In the genomic region with DNA sequence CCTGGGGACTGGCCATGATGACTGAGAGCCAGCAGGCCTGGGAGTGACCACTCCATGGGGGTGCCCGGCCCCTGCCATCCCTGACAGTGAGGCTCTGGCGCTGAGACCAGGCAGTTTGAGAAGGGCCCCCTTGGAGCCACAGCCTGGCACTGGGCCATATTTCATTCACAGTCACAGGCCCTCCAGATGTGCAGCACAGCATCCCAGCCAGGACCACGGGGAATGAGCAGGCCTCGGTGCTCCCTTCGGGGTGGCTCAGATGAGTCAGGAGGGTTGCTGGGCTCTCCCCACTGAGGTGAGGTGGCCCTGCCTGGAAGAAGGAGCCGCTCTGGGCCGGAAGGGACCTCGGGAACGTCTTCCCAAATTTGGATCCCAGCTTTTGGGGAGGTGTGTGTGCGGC, we compare ENCODE assay signal across 16 cellular contexts. TPM values are rescaled to one million over a fixed set of nuclear protein-coding genes. Genes with fewer than 3 reads are reported as not detected.
A peak's percentile ranks its signal among the peaks of the same experiment; 100 is the strongest.
DNase-seq lines count a peak whose midpoint lies in the region; ATAC-seq and TF ChIP-seq lines count a peak whose summit lies in the region.
"Had no signal": no experiment of that assay in that cellular context is flagged by ENCODE, and none has a peak within 500 bp of the region (broad histone marks: within the 10 kb centered on the region; RNA-seq: fewer than 3 reads in every experiment).

No MANE protein-coding gene starts in this region.

- peaks cover 30% of the 10 kb centered on the region for H3K4me1 Mint-ChIP-seq in activated CD4-positive, alpha-beta T cell treated with anti-CD3 and anti-CD28 coated beads, Interleukin-2, amount 10 ng/mL, durations not matched to agents 24 days and 14 days
- peaks cover 12 to 36% (median 19%) of the 10 kb centered on the region in 3 donors for H3K4me1 Mint-ChIP-seq in CD8-positive, alpha-beta memory T cell
- H3K4me1 Mint-ChIP-seq in activated T-cell treated with anti-CD3 and anti-CD28 coated beads, Interleukin-2, amount 50 U/mL, for 72 hours (ENCODE audit: low read depth): peaks cover 36% of the 10 kb centered on the region

- no peak overlapping the region for H3K4me2 ChIP-seq in PC-3 (ENCODE audit: low read length)

- H3K27me3 ChIP-seq in CD8-positive, alpha-beta memory T cell (ENCODE audit: insufficient read depth, low read length, poor library complexity, severe bottlenecking): no peaks in the 10 kb centered on the region
- H3K27me3 ChIP-seq in PC-3 (ENCODE audit: low read length) (no peaks in the 10 kb centered on the region), right lobe of liver (no peaks in the 10 kb centered on the region)

- H3F3A ChIP-seq in PC-3 (ENCODE audit: low read length, unreplicated experiment): no peaks in the 10 kb centered on the region

- peaks cover 25% of the 10 kb centered on the region for H3K4me1 ChIP-seq in CD8-positive, alpha-beta memory T cell (ENCODE audit: insufficient read depth, low read length)
- H3K4me1 ChIP-seq in PC-3 (ENCODE audit: insufficient read depth, low read length): no peaks in the 10 kb centered on the region
- peaks cover 0 to 5% (median 0%) of the 10 kb centered on the region in 4 donors for H3K4me1 ChIP-seq in right lobe of liver
- H3K4me1 ChIP-seq: prostate gland had no signal

- DNase-seq in activated CD4-positive, alpha-beta T cell treated with anti-CD3 and anti-CD28 coated beads, Interleukin-2, amount 10 ng/mL, durations not matched to agents 24 days and 14 days: no peak
- DNase-seq in activated CD4-positive, alpha-beta T cell treated with anti-CD3 and anti-CD28 coated beads for 1 hour: no peak
- no peak for DNase-seq in CD8-positive, alpha-beta memory T cell
- peak in 1 of 2 donors; percentile 18 for DNase-seq in activated T-cell treated with anti-CD3 and anti-CD28 coated beads, Interleukin-2, amount 50 U/mL, for 72 hours
- peak; percentile 29 for DNase-seq in stimulated activated CD8-positive, alpha-beta memory T cell treated with anti-CD3 and anti-CD28 coated beads, Interleukin-4, amount 100 ng/mL, for 48 hours
- DNase-seq in PC-3 (no peak), right lobe of liver (no peak), D341Med (ENCODE audit: low spot score) (no peak)
- DNase-seq: ACHN; DMS 273 treated with DMSO at 0.1 percent for 48 hours; effector CD4-positive, alpha-beta T cell; NCI-H1694 treated with DMSO at 0.1 percent for 48 hours; NCI-H510A treated with DMSO at 0.1 percent for 48 hours had no signal

- no peaks in the 10 kb centered on the region for H3K27me3 Mint-ChIP-seq in activated CD4-positive, alpha-beta T cell treated with anti-CD3 and anti-CD28 coated beads, Interleukin-2, amount 10 ng/mL, durations not matched to agents 24 days and 14 days
- H3K27me3 Mint-ChIP-seq in CD8-positive, alpha-beta memory T cell: no peaks in the 10 kb centered on the region
- H3K27me3 Mint-ChIP-seq in activated T-cell treated with anti-CD3 and anti-CD28 coated beads, Interleukin-2, amount 50 U/mL, for 72 hours (ENCODE audit: low read depth): no peaks in the 10 kb centered on the region

- H3K9me2 ChIP-seq in PC-3 (replicated peaks; ENCODE audit: low read length): no peaks in the 10 kb centered on the region

- peak overlapping the region; percentile 95 for H3K27ac Mint-ChIP-seq in activated CD4-positive, alpha-beta T cell treated with anti-CD3 and anti-CD28 coated beads, Interleukin-2, amount 10 ng/mL, durations not matched to agents 24 days and 14 days
- H3K27ac Mint-ChIP-seq in CD8-positive, alpha-beta memory T cell: peak overlapping the region in 4 of 8 donors; percentile 38 to 98 (median 74)
- peak overlapping the region; percentile 98 for H3K27ac Mint-ChIP-seq in activated T-cell treated with anti-CD3 and anti-CD28 coated beads, Interleukin-2, amount 50 U/mL, for 72 hours

- no peak overlapping the region for H3K9ac ChIP-seq in PC-3 (ENCODE audit: low read length)

- H3K36me3 Mint-ChIP-seq in activated CD4-positive, alpha-beta T cell treated with anti-CD3 and anti-CD28 coated beads, Interleukin-2, amount 10 ng/mL, durations not matched to agents 24 days and 14 days (ENCODE audit: low read depth): peaks cover 27% of the 10 kb centered on the region
- H3K36me3 Mint-ChIP-seq in CD8-positive, alpha-beta memory T cell: peaks cover 0 to 13% (median 1%) of the 10 kb centered on the region in 3 donors
- H3K36me3 Mint-ChIP-seq in activated T-cell treated with anti-CD3 and anti-CD28 coated beads, Interleukin-2, amount 50 U/mL, for 72 hours (ENCODE audit: insufficient read depth in 2 of 2): peaks cover 2 to 3% of the 10 kb centered on the region in 2 donors

- H3K9me3 ChIP-seq in CD8-positive, alpha-beta memory T cell (ENCODE audit: low read length): no peaks in the 10 kb centered on the region
- H3K9me3 ChIP-seq in PC-3 (ENCODE audit: low read length) (no peaks in the 10 kb centered on the region), right lobe of liver (no peaks in the 10 kb centered on the region)
- H3K9me3 ChIP-seq: prostate gland had no signal

- no peaks in the 10 kb centered on the region for H3K79me2 ChIP-seq in PC-3 (ENCODE audit: low read length)

- TF ChIP-seq CTCF in PC-3 (conservative IDR thresholded peaks at IDR 0.05; ENCODE audit: low read depth, low read length): no peak
- TF ChIP-seq CTCF in right lobe of liver (IDR thresholded peaks at IDR 0.05): no peak

- no peak overlapping the region for H3K4me3 ChIP-seq in CD8-positive, alpha-beta memory T cell (ENCODE audit: low read length)
- H3K4me3 ChIP-seq in PC-3 (ENCODE audit: low read length) (no peak overlapping the region), right lobe of liver (no peak overlapping the region)
- H3K4me3 ChIP-seq: prostate gland had no signal

- no peak for ATAC-seq in activated T-cell treated with anti-CD3 and anti-CD28 coated beads, Interleukin-2, amount 50 U/mL, for 72 hours (replicated peaks in 1 of 2)
- ATAC-seq in PC-3 (no peak), right lobe of liver (no peak)
- ATAC-seq: left lobe of liver, Panc1 had no signal

- no TSS peak for BruUV-seq in PC-3 (replicated peaks; lab: Mats Ljungman, UMichigan)

- 33% methylated on average over 1 of the region's 10 CpGs for WGBS in right lobe of liver (ENCODE audit: insufficient coverage, low coverage, low lambda C conversion rate, missing lambda C conversion rate)

- peak overlapping the region; percentile 91 for H3K4me3 Mint-ChIP-seq in activated CD4-positive, alpha-beta T cell treated with anti-CD3 and anti-CD28 coated beads, Interleukin-2, amount 10 ng/mL, durations not matched to agents 24 days and 14 days
- peak overlapping the region in 5 of 7 donors; percentile 89 to 96 (median 94) for H3K4me3 Mint-ChIP-seq in CD8-positive, alpha-beta memory T cell
- peak overlapping the region; percentile 95 to 98 for H3K4me3 Mint-ChIP-seq in activated T-cell treated with anti-CD3 and anti-CD28 coated beads, Interleukin-2, amount 50 U/mL, for 72 hours

- no peaks in the 10 kb centered on the region for H3K9me3 Mint-ChIP-seq in activated CD4-positive, alpha-beta T cell treated with anti-CD3 and anti-CD28 coated beads, Interleukin-2, amount 10 ng/mL, durations not matched to agents 24 days and 14 days
- H3K9me3 Mint-ChIP-seq in CD8-positive, alpha-beta memory T cell: no peaks in the 10 kb centered on the region
- no peaks in the 10 kb centered on the region for H3K9me3 Mint-ChIP-seq in activated T-cell treated with anti-CD3 and anti-CD28 coated beads, Interleukin-2, amount 50 U/mL, for 72 hours

- no peaks in the 10 kb centered on the region for H4K20me1 ChIP-seq in PC-3 (ENCODE audit: low read length)

- H3K36me3 ChIP-seq in CD8-positive, alpha-beta memory T cell (ENCODE audit: insufficient read depth, low read length): no peaks in the 10 kb centered on the region
- H3K36me3 ChIP-seq in PC-3 (ENCODE audit: low read depth, low read length) (no peaks in the 10 kb centered on the region), right lobe of liver (peaks cover 0 to 24% (median 6%) of the 10 kb centered on the region in 4 donors)
- H3K36me3 ChIP-seq: prostate gland had no signal

- POLR2A ChIA-PET in CD8-positive, alpha-beta memory T cell (lab: Charles Lee): no interaction called here
- POLR2A ChIA-PET in PC-3 (lab: Charles Lee; ENCODE audit: unreplicated experiment): no interaction called here

- no peak overlapping the region for H2AFZ ChIP-seq in PC-3 (ENCODE audit: low read length)

- CTCF ChIA-PET in CD8-positive, alpha-beta memory T cell (lab: Charles Lee): interaction anchor here (0.9 kb wide), 1 partner anchor 110 kb away, joined by 3 read pairs; no protein-coding TSS in a partner anchor
- CTCF ChIA-PET in PC-3 (lab: Charles Lee): no interaction called here

- no peak for TF ChIP-seq POLR2A in right lobe of liver (IDR thresholded peaks at IDR 0.05)

- H3K27ac ChIP-seq in CD8-positive, alpha-beta memory T cell (ENCODE audit: low read depth, low read length): no peak overlapping the region
- no peak overlapping the region for H3K27ac ChIP-seq in PC-3 (ENCODE audit: low read length)
- no peak overlapping the region for H3K27ac ChIP-seq in right lobe of liver
- H3K27ac ChIP-seq: prostate gland had no signal

- intact Hi-C loops in activated CD4-positive, alpha-beta T cell treated with anti-CD3 and anti-CD28 coated beads, Interleukin-2, amount 10 ng/mL, durations not matched to agents 24 days and 14 days (cut with micrococcal nuclease): no loop called here
- intact Hi-C loops in PC-3 (cut with micrococcal nuclease) (no loop called here), right lobe of liver (cut with DNase I) (no loop called here)

RNA-seq across cellular contexts. Expression of gene GRAMD4, which starts 53.0 kb away (rescaled TPM):
- 63.8 and 66.1 TPM in 2 replicates for total RNA-seq in activated CD4-positive, alpha-beta T cell treated with anti-CD3 and anti-CD28 coated beads, Interleukin-2, amount 10 ng/mL, durations not matched to agents 24 days and 14 days
- total RNA-seq in CD8-positive, alpha-beta memory T cell: 10 to 100 TPM; 25.3 to 33.0 TPM
- 7.6 TPM for polyA plus RNA-seq in CD8-positive, alpha-beta memory T cell
- 10 to 100 TPM; 42.8 to 53.5 TPM for total RNA-seq in activated T-cell treated with anti-CD3 and anti-CD28 coated beads, Interleukin-2, amount 50 U/mL, for 72 hours
- total RNA-seq in PC-3 (2014; rRNA removed) (18.9 and 25.3 TPM in 2 replicates), right lobe of liver (10 to 100 TPM; 29.7 to 72.0 (median 34.8) TPM)
